ENCODE assay signal across 14 cellular contexts in genomic region chr10:109913351-109913902, GRCh38. TPM values are rescaled to one million over a fixed set of nuclear protein-coding genes. Genes with fewer than 3 reads are reported as not detected.
A peak's percentile ranks its signal among the peaks of the same experiment; 100 is the strongest.
DNase-seq lines count a peak whose midpoint lies in the region; ATAC-seq and TF ChIP-seq lines count a peak whose summit lies in the region.
"Had no signal": no experiment of that assay in that cellular context is flagged by ENCODE, and none has a peak within 500 bp of the region (broad histone marks: within the 10 kb centered on the region; RNA-seq: fewer than 3 reads in every experiment).

No MANE protein-coding gene starts in this region.

- H3K9me3 ChIP-seq in aorta (ENCODE audit: control insufficient read depth, low read length), result no peaks in the 10 kb centered on the region
- H3K9me3 ChIP-seq: upper lobe of left lung had no signal

- peaks cover 2 to 4% of the 10 kb centered on the region in 2 donors for H3K4me1 ChIP-seq in aorta (ENCODE audit: control insufficient read depth in 1 of 2, insufficient read depth in 2 of 2, low read length in 2 of 2)

- 21 to 26% methylated on average over 4 of the region's 4 CpGs for WGBS in aorta, 2 donors

- no peak overlapping the region for H3K4me3 Mint-ChIP-seq in activated T-cell treated with anti-CD3 and anti-CD28 coated beads, Interleukin-2, amount 50 U/mL, for 72 hours
- no peak overlapping the region for H3K4me3 Mint-ChIP-seq in activated T-cell treated with anti-CD3 and anti-CD28 coated beads, Interleukin-2, amount 50 U/mL, for 4 hours
- H3K4me3 Mint-ChIP-seq in WTC11, result no peak overlapping the region
- H3K4me3 Mint-ChIP-seq in immature natural killer cell, result peak overlapping the region in 1 of 5 donors; percentile 8
- H3K4me3 Mint-ChIP-seq: activated CD8-positive, alpha-beta T cell treated with anti-CD3 and anti-CD28 coated beads for 36 hours had no signal

- no peaks in the 10 kb centered on the region for H3K27me3 Mint-ChIP-seq in activated T-cell treated with anti-CD3 and anti-CD28 coated beads, Interleukin-2, amount 50 U/mL, for 72 hours (ENCODE audit: low read depth)
- no peaks in the 10 kb centered on the region for H3K27me3 Mint-ChIP-seq in activated T-cell treated with anti-CD3 and anti-CD28 coated beads, Interleukin-2, amount 50 U/mL, for 4 hours (ENCODE audit: low read depth)
- no peaks in the 10 kb centered on the region for H3K27me3 Mint-ChIP-seq in WTC11 (ENCODE audit: low read depth)
- H3K27me3 Mint-ChIP-seq in immature natural killer cell (ENCODE audit: low read depth in 3 of 3), result no peaks in the 10 kb centered on the region
- H3K27me3 Mint-ChIP-seq: activated CD8-positive, alpha-beta T cell treated with anti-CD3 and anti-CD28 coated beads for 36 hours had no signal

- H3K36me3 ChIP-seq in aorta (ENCODE audit: control insufficient read depth in 1 of 2, insufficient read depth in 2 of 2, low read length in 1 of 2), result no peaks in the 10 kb centered on the region

- H3K9me3 Mint-ChIP-seq in activated T-cell treated with anti-CD3 and anti-CD28 coated beads, Interleukin-2, amount 50 U/mL, for 72 hours, result no peaks in the 10 kb centered on the region
- H3K9me3 Mint-ChIP-seq in activated T-cell treated with anti-CD3 and anti-CD28 coated beads, Interleukin-2, amount 50 U/mL, for 4 hours, result no peaks in the 10 kb centered on the region
- H3K9me3 Mint-ChIP-seq in WTC11, result no peaks in the 10 kb centered on the region
- no peaks in the 10 kb centered on the region for H3K9me3 Mint-ChIP-seq in immature natural killer cell
- H3K9me3 Mint-ChIP-seq: activated CD8-positive, alpha-beta T cell treated with anti-CD3 and anti-CD28 coated beads for 36 hours had no signal

- H3K27me3 ChIP-seq in aorta (ENCODE audit: control insufficient read depth in 1 of 2, insufficient read depth in 2 of 2, low read length in 1 of 2), result no peaks in the 10 kb centered on the region
- H3K27me3 ChIP-seq: upper lobe of left lung had no signal

- H3K27ac ChIP-seq in aorta (ENCODE audit: low read depth in 1 of 2, low read length in 2 of 2), result peak overlapping the region; percentile 72 to 95
- H3K27ac ChIP-seq: upper lobe of left lung had no signal

- ATAC-seq in activated T-cell treated with anti-CD3 and anti-CD28 coated beads, Interleukin-2, amount 50 U/mL, for 72 hours (replicated peaks in 1 of 2), result no peak
- ATAC-seq in activated T-cell treated with anti-CD3 and anti-CD28 coated beads, Interleukin-2, amount 50 U/mL, for 4 hours, result no peak
- ATAC-seq in WTC11, result peak; percentile 58
- no peak for ATAC-seq in aorta (ENCODE audit: low FRiP score)
- no peak for ATAC-seq in HG03039 (IDR thresholded peaks at IDR 0.05; ENCODE audit: unreplicated experiment)
- ATAC-seq in HG02588 (IDR thresholded peaks at IDR 0.05; ENCODE audit: unreplicated experiment), result no peak
- ATAC-seq: activated CD8-positive, alpha-beta T cell treated with anti-CD3 and anti-CD28 coated beads for 36 hours had no signal

- TF ChIP-seq CTCF in WTC11 (IDR thresholded peaks at IDR 0.05), result no peak

- peaks cover 9 to 27% of the 10 kb centered on the region in 2 donors for H3K36me3 Mint-ChIP-seq in activated T-cell treated with anti-CD3 and anti-CD28 coated beads, Interleukin-2, amount 50 U/mL, for 72 hours (ENCODE audit: insufficient read depth in 2 of 2)
- peaks cover 28% of the 10 kb centered on the region for H3K36me3 Mint-ChIP-seq in activated T-cell treated with anti-CD3 and anti-CD28 coated beads, Interleukin-2, amount 50 U/mL, for 4 hours (ENCODE audit: insufficient read depth)
- H3K36me3 Mint-ChIP-seq in WTC11 (peaks cover 18% of the 10 kb centered on the region), immature natural killer cell (peaks cover 5 to 25% (median 10%) of the 10 kb centered on the region in 3 donors)

- H3K4me3 ChIP-seq in aorta (ENCODE audit: low read length in 2 of 2), result no peak overlapping the region
- H3K4me3 ChIP-seq: upper lobe of left lung had no signal

- H3K4me1 Mint-ChIP-seq in activated T-cell treated with anti-CD3 and anti-CD28 coated beads, Interleukin-2, amount 50 U/mL, for 72 hours (ENCODE audit: low read depth), result peaks cover 91% of the 10 kb centered on the region
- peaks cover 71% of the 10 kb centered on the region for H3K4me1 Mint-ChIP-seq in activated T-cell treated with anti-CD3 and anti-CD28 coated beads, Interleukin-2, amount 50 U/mL, for 4 hours (ENCODE audit: low read depth)
- H3K4me1 Mint-ChIP-seq in WTC11 (peaks cover 39% of the 10 kb centered on the region), immature natural killer cell (peaks cover 86 to 87% of the 10 kb centered on the region in 2 donors)

- CTCF ChIA-PET in WTC11 (lab: Charles Lee), result interaction anchor here (0.7 to 1.4 kb wide), 3 partner anchors 29 to 225 kb away, joined by 3 to 12 read pairs (median 4); no protein-coding TSS in a partner anchor

- POLR2A ChIA-PET in WTC11 (lab: Charles Lee), result interaction anchor here (0.6 kb wide), 1 partner anchor 36 kb away, joined by 4 read pairs; no protein-coding TSS in a partner anchor

- peak overlapping the region; percentile 39 for H3K27ac Mint-ChIP-seq in activated T-cell treated with anti-CD3 and anti-CD28 coated beads, Interleukin-2, amount 50 U/mL, for 72 hours
- H3K27ac Mint-ChIP-seq in WTC11 (peak overlapping the region; percentile 19; the same call in 1 of the 2 replicates), immature natural killer cell (peak overlapping the region; percentile 11 to 83 (median 74))
- H3K27ac Mint-ChIP-seq: activated CD8-positive, alpha-beta T cell treated with anti-CD3 and anti-CD28 coated beads for 36 hours had no signal

- DNase-seq in activated T-cell treated with anti-CD3 and anti-CD28 coated beads, Interleukin-2, amount 50 U/mL, for 72 hours, result no peak
- DNase-seq in activated T-cell treated with anti-CD3 and anti-CD28 coated beads, Interleukin-2, amount 50 U/mL, for 4 hours, result no peak
- DNase-seq in WTC11 (ENCODE audit: low spot score) (no peak), immature natural killer cell (no peak), aorta (no peak), DMS114 treated with DMSO at 0.1 percent for 48 hours (lab: John Stamatoyannopoulos, UW; ENCODE audit: unreplicated experiment) (no peak)
- DNase-seq: activated CD8-positive, alpha-beta T cell treated with anti-CD3 and anti-CD28 coated beads for 36 hours; activated gamma-delta T cell; cerebellar nuclear complex; NCI-H187; stimulated activated CD4-positive, alpha-beta T cell treated with anti-CD3 and anti-CD28 coated beads, Interleukin-12 subunit alpha, Interleukin-12 subunit beta, amount 100 ng/mL, for 4 hours; upper lobe of left lung had no signal

- intact Hi-C loops in aorta (cut with DNase I), result loop anchor here in 1 of 2 donors (2.0 kb wide), 1 partner anchor 19 kb away; no protein-coding TSS in a partner anchor

TF ChIP-seq in WTC11, 78 proteins besides CTCF, POLR2A, EP300 and RAD21 (continues in another document):
- TF ChIP-seq RORB (CRISPR knock-in tag; IDR thresholded peaks at IDR 0.05), result no peak
- no peak for TF ChIP-seq FOXJ3 (CRISPR knock-in tag; IDR thresholded peaks at IDR 0.05; ENCODE audit: borderline replicate concordance)
- TF ChIP-seq, protein P1, sequence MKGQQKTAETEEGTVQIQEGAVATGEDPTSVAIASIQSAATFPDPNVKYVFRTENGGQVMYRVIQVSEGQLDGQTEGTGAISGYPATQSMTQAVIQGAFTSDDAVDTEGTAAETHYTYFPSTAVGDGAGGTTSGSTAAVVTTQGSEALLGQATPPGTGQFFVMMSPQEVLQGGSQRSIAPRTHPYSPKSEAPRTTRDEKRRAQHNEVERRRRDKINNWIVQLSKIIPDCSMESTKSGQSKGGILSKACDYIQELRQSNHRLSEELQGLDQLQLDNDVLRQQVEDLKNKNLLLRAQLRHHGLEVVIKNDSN (CRISPR knock-in tag; IDR thresholded peaks at IDR 0.05), result no peak
- TF ChIP-seq ATF1 (CRISPR knock-in tag; IDR thresholded peaks at IDR 0.05), result no peak
- TF ChIP-seq GABPB1 (CRISPR knock-in tag; IDR thresholded peaks at IDR 0.05), result no peak
- TF ChIP-seq ZNF232 (CRISPR knock-in tag; IDR thresholded peaks at IDR 0.05), result no peak
- no peak for TF ChIP-seq ZSCAN18 (CRISPR knock-in tag; IDR thresholded peaks at IDR 0.05)
- TF ChIP-seq, protein P2, sequence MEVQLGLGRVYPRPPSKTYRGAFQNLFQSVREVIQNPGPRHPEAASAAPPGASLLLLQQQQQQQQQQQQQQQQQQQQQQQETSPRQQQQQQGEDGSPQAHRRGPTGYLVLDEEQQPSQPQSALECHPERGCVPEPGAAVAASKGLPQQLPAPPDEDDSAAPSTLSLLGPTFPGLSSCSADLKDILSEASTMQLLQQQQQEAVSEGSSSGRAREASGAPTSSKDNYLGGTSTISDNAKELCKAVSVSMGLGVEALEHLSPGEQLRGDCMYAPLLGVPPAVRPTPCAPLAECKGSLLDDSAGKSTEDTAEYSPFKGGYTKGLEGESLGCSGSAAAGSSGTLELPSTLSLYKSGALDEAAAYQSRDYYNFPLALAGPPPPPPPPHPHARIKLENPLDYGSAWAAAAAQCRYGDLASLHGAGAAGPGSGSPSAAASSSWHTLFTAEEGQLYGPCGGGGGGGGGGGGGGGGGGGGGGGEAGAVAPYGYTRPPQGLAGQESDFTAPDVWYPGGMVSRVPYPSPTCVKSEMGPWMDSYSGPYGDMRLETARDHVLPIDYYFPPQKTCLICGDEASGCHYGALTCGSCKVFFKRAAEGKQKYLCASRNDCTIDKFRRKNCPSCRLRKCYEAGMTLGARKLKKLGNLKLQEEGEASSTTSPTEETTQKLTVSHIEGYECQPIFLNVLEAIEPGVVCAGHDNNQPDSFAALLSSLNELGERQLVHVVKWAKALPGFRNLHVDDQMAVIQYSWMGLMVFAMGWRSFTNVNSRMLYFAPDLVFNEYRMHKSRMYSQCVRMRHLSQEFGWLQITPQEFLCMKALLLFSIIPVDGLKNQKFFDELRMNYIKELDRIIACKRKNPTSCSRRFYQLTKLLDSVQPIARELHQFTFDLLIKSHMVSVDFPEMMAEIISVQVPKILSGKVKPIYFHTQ (CRISPR knock-in tag; IDR thresholded peaks at IDR 0.05), result no peak

RNA-seq across cellular contexts. Expression of gene XPNPEP1, which starts 9.9 kb away (rescaled TPM):
- total RNA-seq in activated T-cell treated with anti-CD3 and anti-CD28 coated beads, Interleukin-2, amount 50 U/mL, for 72 hours, result 10 to 100 TPM; 53.0 to 75.2 TPM
- total RNA-seq in activated T-cell treated with anti-CD3 and anti-CD28 coated beads, Interleukin-2, amount 50 U/mL, for 4 hours, result 10 to 100 TPM; 57.0 to 62.6 (median 62.4) TPM
- total RNA-seq in WTC11 (2021) (57.1 to 60.2 TPM (median 59.3 TPM) in 3 replicates), aorta (10 to 100 TPM; 47.5 to 68.9 TPM)
- polyA plus RNA-seq in immature natural killer cell (10 to 100 TPM; 36.4 to 71.7 (median 57.7) TPM), aorta (10 to 100 TPM; 28.4 to 38.9 TPM)

Comparison
In these comparisons a context has a peak if more than half of its experiments do, and no peak if none do; other contexts are left out.
1. H3K27ac Mint-ChIP-seq: peak in every context shown above with its lines; median percentile 74 in immature natural killer cell; 39 in activated T-cell treated with anti-CD3 and anti-CD28 coated beads, Interleukin-2, amount 50 U/mL, for 72 hours; 19 in WTC11.